Comparison of ENCODE assay signal across 26 cellular contexts in the genomic region with DNA sequence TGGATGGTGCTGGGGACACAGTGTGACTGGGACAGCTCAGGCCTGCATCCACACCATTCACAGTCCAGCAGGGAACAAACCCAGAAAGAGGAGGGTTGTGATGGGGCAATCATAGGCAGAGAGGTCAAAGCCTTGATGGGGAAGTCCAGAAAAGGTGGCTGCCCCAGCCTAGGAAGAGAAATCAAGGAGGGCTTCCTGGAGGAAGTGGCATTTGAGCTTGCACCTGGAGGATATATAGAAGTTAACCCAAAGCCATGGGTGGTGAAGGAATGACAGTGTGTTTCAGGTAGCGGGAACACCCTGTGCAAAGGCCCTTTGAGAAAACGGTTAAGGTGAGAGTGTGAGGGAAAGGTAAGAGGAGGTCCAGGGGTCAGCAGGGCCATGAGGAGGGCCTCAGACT. TPM values are rescaled to one million over a fixed set of nuclear protein-coding genes. Genes with fewer than 3 reads are reported as not detected.
DNase-seq lines count a peak whose midpoint lies in the region; ATAC-seq and TF ChIP-seq lines count a peak whose summit lies in the region.
"Had no signal": no experiment of that assay in that cellular context is flagged by ENCODE, and none has a peak within 500 bp of the region (broad histone marks: within the 10 kb centered on the region; RNA-seq: fewer than 3 reads in every experiment).

No MANE protein-coding gene starts in this region.

- H3K27me3 ChIP-seq in right lobe of liver: no peaks in the 10 kb centered on the region
- no peaks in the 10 kb centered on the region for H3K27me3 ChIP-seq in gastrocnemius medialis

- TF ChIP-seq POLR2A in right lobe of liver (IDR thresholded peaks at IDR 0.05) (no peak), gastrocnemius medialis (IDR thresholded peaks at IDR 0.05) (no peak)

- no peaks in the 10 kb centered on the region for H3K9me3 Mint-ChIP-seq in activated CD4-positive, alpha-beta memory T cell treated with anti-CD3 and anti-CD28 coated beads, Interleukin-2, amount 10 ng/mL, durations not matched to agents 7 days and 5 days
- no peaks in the 10 kb centered on the region for H3K9me3 Mint-ChIP-seq in activated CD4-positive, alpha-beta memory T cell treated with anti-CD3 and anti-CD28 coated beads for 36 hours
- no peaks in the 10 kb centered on the region for H3K9me3 Mint-ChIP-seq in WTC11
- H3K9me3 Mint-ChIP-seq: activated T-cell treated with anti-CD3 and anti-CD28 coated beads, Interleukin-2, amount 50 U/mL, for 72 hours; naive thymus-derived CD8-positive, alpha-beta T cell had no signal

- H3K27ac Mint-ChIP-seq in activated CD4-positive, alpha-beta memory T cell treated with anti-CD3 and anti-CD28 coated beads, Interleukin-2, amount 10 ng/mL, durations not matched to agents 7 days and 5 days: peak overlapping the region; percentile 2
- H3K27ac Mint-ChIP-seq in activated CD4-positive, alpha-beta memory T cell treated with anti-CD3 and anti-CD28 coated beads for 36 hours: no peak overlapping the region
- H3K27ac Mint-ChIP-seq in WTC11: peak overlapping the region; percentile 39
- H3K27ac Mint-ChIP-seq: activated CD4-positive, alpha-beta T cell treated with anti-CD3 and anti-CD28 coated beads for 36 hours; activated T-cell treated with anti-CD3 and anti-CD28 coated beads, Interleukin-2, amount 50 U/mL, for 72 hours had no signal

- no peaks in the 10 kb centered on the region for H3K4me1 ChIP-seq in right lobe of liver
- peaks cover 32 to 37% of the 10 kb centered on the region in 2 donors for H3K4me1 ChIP-seq in gastrocnemius medialis

- WGBS in right lobe of liver (ENCODE audit: insufficient coverage, low coverage, low lambda C conversion rate, missing lambda C conversion rate): 80% methylated on average over 2 of the region's 2 CpGs

- H3K9me3 ChIP-seq in right lobe of liver (no peaks in the 10 kb centered on the region), gastrocnemius medialis (no peaks in the 10 kb centered on the region)

- no peak overlapping the region for H3K4me3 Mint-ChIP-seq in activated CD4-positive, alpha-beta memory T cell treated with anti-CD3 and anti-CD28 coated beads, Interleukin-2, amount 10 ng/mL, durations not matched to agents 7 days and 5 days
- no peak overlapping the region for H3K4me3 Mint-ChIP-seq in activated CD4-positive, alpha-beta memory T cell treated with anti-CD3 and anti-CD28 coated beads for 36 hours
- H3K4me3 Mint-ChIP-seq in WTC11: no peak overlapping the region
- H3K4me3 Mint-ChIP-seq: activated CD4-positive, alpha-beta T cell treated with anti-CD3 and anti-CD28 coated beads for 36 hours; activated T-cell treated with anti-CD3 and anti-CD28 coated beads, Interleukin-2, amount 50 U/mL, for 72 hours had no signal

- in situ Hi-C loops in gastrocnemius medialis (cut with MboI; ENCODE audit: low sequenced_read_pairs in 4 of 4): loop anchor here in 1 of 4 donors (10.0 kb wide), 1 partner anchor 49 kb away; a partner anchor contains a TSS

- H3K27me3 Mint-ChIP-seq in activated CD4-positive, alpha-beta memory T cell treated with anti-CD3 and anti-CD28 coated beads, Interleukin-2, amount 10 ng/mL, durations not matched to agents 7 days and 5 days: peaks cover 1% of the 10 kb centered on the region
- H3K27me3 Mint-ChIP-seq in activated CD4-positive, alpha-beta memory T cell treated with anti-CD3 and anti-CD28 coated beads for 36 hours: peaks cover 3% of the 10 kb centered on the region
- H3K27me3 Mint-ChIP-seq in WTC11 (ENCODE audit: low read depth): no peaks in the 10 kb centered on the region; the same call in 1 of the 2 replicates

- peaks cover 35% of the 10 kb centered on the region for H3K4me1 Mint-ChIP-seq in activated CD4-positive, alpha-beta memory T cell treated with anti-CD3 and anti-CD28 coated beads, Interleukin-2, amount 10 ng/mL, durations not matched to agents 7 days and 5 days
- peaks cover 8% of the 10 kb centered on the region for H3K4me1 Mint-ChIP-seq in activated CD4-positive, alpha-beta memory T cell treated with anti-CD3 and anti-CD28 coated beads for 36 hours (ENCODE audit: low read depth)
- H3K4me1 Mint-ChIP-seq in WTC11: peaks cover 34% of the 10 kb centered on the region

- H3K4me3 ChIP-seq in right lobe of liver (no peak overlapping the region), gastrocnemius medialis (no peak overlapping the region)
- H3K4me3 ChIP-seq: PC-9 had no signal

- TF ChIP-seq CTCF in WTC11 (IDR thresholded peaks at IDR 0.05) (no peak), right lobe of liver (IDR thresholded peaks at IDR 0.05) (no peak), gastrocnemius medialis (IDR thresholded peaks at IDR 0.05 in 4 of 5, conservative IDR thresholded peaks at IDR 0.05 in 1 of 5) (no peak)

- POLR2A ChIA-PET in activated CD4-positive, alpha-beta memory T cell treated with anti-CD3 and anti-CD28 coated beads, Interleukin-2, amount 10 ng/mL, durations not matched to agents 7 days and 5 days (lab: Charles Lee): interaction anchor here (1.2 kb wide), 1 partner anchor 13 kb away, joined by 4 read pairs; no protein-coding TSS in a partner anchor
- POLR2A ChIA-PET in activated CD4-positive, alpha-beta memory T cell treated with anti-CD3 and anti-CD28 coated beads for 36 hours (lab: Charles Lee): no interaction called here
- POLR2A ChIA-PET in WTC11 (lab: Charles Lee): interaction anchor here (1.7 kb wide), 1 partner anchor 27 kb away, joined by 6 read pairs; no protein-coding TSS in a partner anchor

- no peak for ATAC-seq in WTC11
- ATAC-seq in right lobe of liver: no peak
- no peak for ATAC-seq in gastrocnemius medialis
- ATAC-seq in GM21528 (IDR thresholded peaks at IDR 0.05; ENCODE audit: low FRiP score, unreplicated experiment): no peak
- ATAC-seq: activated CD4-positive, alpha-beta T cell treated with anti-CD3 and anti-CD28 coated beads for 36 hours; activated T-cell treated with anti-CD3 and anti-CD28 coated beads, Interleukin-2, amount 50 U/mL, for 72 hours; left lobe of liver; naive thymus-derived CD8-positive, alpha-beta T cell had no signal

- DNase-seq in activated CD4-positive, alpha-beta memory T cell treated with anti-CD3 and anti-CD28 coated beads, Interleukin-2, amount 10 ng/mL, durations not matched to agents 7 days and 5 days: no peak
- DNase-seq in activated CD4-positive, alpha-beta memory T cell treated with anti-CD3 and anti-CD28 coated beads for 36 hours: no peak
- no peak for DNase-seq in WTC11 (ENCODE audit: low spot score)
- no peak for DNase-seq in right lobe of liver
- no peak for DNase-seq in gastrocnemius medialis
- no peak for DNase-seq in NCI-H2107 treated with DMSO at 0.1 percent for 48 hours (lab: John Stamatoyannopoulos, UW; ENCODE audit: unreplicated experiment)
- DNase-seq in activated gamma-delta T cell treated with Interleukin-2 at 50 U/mL for 16 hours: no peak
- DNase-seq: 8988T; activated CD4-positive, alpha-beta T cell treated with anti-CD3 and anti-CD28 coated beads for 36 hours; activated naive CD4-positive, alpha-beta T cell treated with anti-CD3 and anti-CD28 coated beads, Interleukin-2, amount 50 U/mL, for 16 hours; activated T-cell treated with anti-CD3 and anti-CD28 coated beads, Interleukin-2, amount 50 U/mL, for 72 hours; cerebellar nuclear complex; erythroblast; GF-D8; midbrain; naive thymus-derived CD8-positive, alpha-beta T cell; NCI-H1417 treated with DMSO at 0.1 percent for 48 hours; NCI-H446 treated with DMSO at 0.1 percent for 48 hours; PC-9; small intestine; stimulated activated CD4-positive, alpha-beta T cell treated with anti-CD3 and anti-CD28 coated beads, Interleukin-1b, Interleukin-23, amount 100 ng/mL, for 48 hours had no signal

- H3K27ac ChIP-seq in right lobe of liver (peak overlapping the region in 2 of 3 donors; percentile 57 to 75), gastrocnemius medialis (peak overlapping the region; percentile 75 to 100 (median 94))
- H3K27ac ChIP-seq: KMS-11, PC-9 had no signal

- H3K36me3 Mint-ChIP-seq in activated CD4-positive, alpha-beta memory T cell treated with anti-CD3 and anti-CD28 coated beads, Interleukin-2, amount 10 ng/mL, durations not matched to agents 7 days and 5 days (ENCODE audit: low read depth): no peaks in the 10 kb centered on the region
- no peaks in the 10 kb centered on the region for H3K36me3 Mint-ChIP-seq in activated CD4-positive, alpha-beta memory T cell treated with anti-CD3 and anti-CD28 coated beads for 36 hours
- no peaks in the 10 kb centered on the region for H3K36me3 Mint-ChIP-seq in WTC11
- H3K36me3 Mint-ChIP-seq: naive thymus-derived CD8-positive, alpha-beta T cell had no signal

- CTCF ChIA-PET in activated CD4-positive, alpha-beta memory T cell treated with anti-CD3 and anti-CD28 coated beads, Interleukin-2, amount 10 ng/mL, durations not matched to agents 7 days and 5 days (lab: Charles Lee): interaction anchor here (1.3 to 1.5 kb wide), 2 partner anchors 8 to 50 kb away, joined by 3 to 5 read pairs; a partner anchor contains a TSS
- CTCF ChIA-PET in activated CD4-positive, alpha-beta memory T cell treated with anti-CD3 and anti-CD28 coated beads for 36 hours (lab: Charles Lee): interaction anchor here (0.6 kb wide), 1 partner anchor 41 kb away, joined by 3 read pairs; no protein-coding TSS in a partner anchor
- CTCF ChIA-PET in WTC11 (lab: Charles Lee): interaction anchor here (1.8 kb wide), 1 partner anchor 18 kb away, joined by 4 read pairs; no protein-coding TSS in a partner anchor

- intact Hi-C loops in activated CD4-positive, alpha-beta memory T cell treated with anti-CD3 and anti-CD28 coated beads for 36 hours (cut with micrococcal nuclease): no loop called here
- intact Hi-C loops in right lobe of liver (cut with DNase I) (no loop called here), gastrocnemius medialis (cut with DNase I; ENCODE audit: low total_unique reads) (no loop called here)

- H3K36me3 ChIP-seq in right lobe of liver (no peaks in the 10 kb centered on the region), gastrocnemius medialis (no peaks in the 10 kb centered on the region)

RNA-seq across cellular contexts. Expression of a gene that starts 2.6 kb away (rescaled TPM):
- total RNA-seq in activated CD4-positive, alpha-beta memory T cell treated with anti-CD3 and anti-CD28 coated beads, Interleukin-2, amount 10 ng/mL, durations not matched to agents 7 days and 5 days: 1 to 10 TPM; 1.1 to 1.5 TPM
- 1 to 10 TPM; 1.2 to 1.7 TPM for total RNA-seq in activated CD4-positive, alpha-beta memory T cell treated with anti-CD3 and anti-CD28 coated beads for 36 hours
- total RNA-seq in WTC11 (2021) (8.2 to 8.4 TPM (median 8.3 TPM) in 3 replicates), right lobe of liver (under 1 TPM; 0.37 to 0.99 (median 0.60) TPM), gastrocnemius medialis (1 to 10 TPM; 2.4 to 4.2 (median 3.2) TPM)
- total RNA-seq: HT1080 had no signal

RNA-seq across cellular contexts. Expression of a gene that starts 10.0 kb away (rescaled TPM):
- 10 to 100 TPM; 10.6 to 10.7 TPM for total RNA-seq in activated CD4-positive, alpha-beta memory T cell treated with anti-CD3 and anti-CD28 coated beads, Interleukin-2, amount 10 ng/mL, durations not matched to agents 7 days and 5 days
- 10 to 100 TPM; 11.5 to 12.6 TPM for total RNA-seq in activated CD4-positive, alpha-beta memory T cell treated with anti-CD3 and anti-CD28 coated beads for 36 hours
- 6.8 to 8.6 TPM (median 7.4 TPM) in 3 replicates for total RNA-seq in WTC11 (2021)
- 10 to 100 TPM in 1 of 6 experiments, 1 to 10 TPM in 5; 3.7 to 11.7 (median 6.2) TPM for total RNA-seq in right lobe of liver
- 10 to 100 TPM; 15.3 to 18.3 (median 16.0) TPM for total RNA-seq in gastrocnemius medialis

RNA-seq across cellular contexts. Expression of a gene that starts 25.8 kb away (rescaled TPM):
- under 1 TPM; 0.10 TPM for total RNA-seq in activated CD4-positive, alpha-beta memory T cell treated with anti-CD3 and anti-CD28 coated beads, Interleukin-2, amount 10 ng/mL, durations not matched to agents 7 days and 5 days
- total RNA-seq in activated CD4-positive, alpha-beta memory T cell treated with anti-CD3 and anti-CD28 coated beads for 36 hours: not detected
- total RNA-seq in WTC11 (2021) (0.21 to 0.31 TPM (median 0.25 TPM) in 3 replicates), right lobe of liver (under 1 TPM in 1 of 6 experiments, not detected in 5; 0.15 TPM), gastrocnemius medialis (under 1 TPM in 2 of 4 donors, not detected in 2; 0.20 to 0.39 TPM)
- total RNA-seq: H4, HT1080, left lobe of liver had no signal

RNA-seq across cellular contexts. Expression of a gene that starts 28.3 kb away (rescaled TPM):
- 10 to 100 TPM; 18.0 to 20.3 TPM for total RNA-seq in activated CD4-positive, alpha-beta memory T cell treated with anti-CD3 and anti-CD28 coated beads, Interleukin-2, amount 10 ng/mL, durations not matched to agents 7 days and 5 days
- total RNA-seq in activated CD4-positive, alpha-beta memory T cell treated with anti-CD3 and anti-CD28 coated beads for 36 hours: 10 to 100 TPM; 12.1 to 13.1 TPM
- total RNA-seq in WTC11 (2021) (31.9 to 34.6 TPM (median 33.6 TPM) in 3 replicates), right lobe of liver (10 to 100 TPM in 1 of 6 experiments, 1 to 10 TPM in 5; 5.2 to 10.1 (median 7.4) TPM), gastrocnemius medialis (10 to 100 TPM; 12.7 to 24.4 (median 18.1) TPM)

RNA-seq across cellular contexts. Expression of a gene that starts 49.7 kb away (rescaled TPM):
- total RNA-seq in activated CD4-positive, alpha-beta memory T cell treated with anti-CD3 and anti-CD28 coated beads, Interleukin-2, amount 10 ng/mL, durations not matched to agents 7 days and 5 days: 10 to 100 TPM; 20.1 to 20.5 TPM
- total RNA-seq in activated CD4-positive, alpha-beta memory T cell treated with anti-CD3 and anti-CD28 coated beads for 36 hours: 10 to 100 TPM; 34.6 to 37.6 TPM
- total RNA-seq in WTC11 (2021): 35.1 to 38.5 TPM (median 37.1 TPM) in 3 replicates
- 100 to 1,000 TPM; 127 to 326 (median 146) TPM for total RNA-seq in right lobe of liver
- total RNA-seq in gastrocnemius medialis: 100 to 1,000 TPM; 254 to 679 (median 280) TPM
